1 cellular context compared by ENCODE assay signal in the genomic region with DNA sequence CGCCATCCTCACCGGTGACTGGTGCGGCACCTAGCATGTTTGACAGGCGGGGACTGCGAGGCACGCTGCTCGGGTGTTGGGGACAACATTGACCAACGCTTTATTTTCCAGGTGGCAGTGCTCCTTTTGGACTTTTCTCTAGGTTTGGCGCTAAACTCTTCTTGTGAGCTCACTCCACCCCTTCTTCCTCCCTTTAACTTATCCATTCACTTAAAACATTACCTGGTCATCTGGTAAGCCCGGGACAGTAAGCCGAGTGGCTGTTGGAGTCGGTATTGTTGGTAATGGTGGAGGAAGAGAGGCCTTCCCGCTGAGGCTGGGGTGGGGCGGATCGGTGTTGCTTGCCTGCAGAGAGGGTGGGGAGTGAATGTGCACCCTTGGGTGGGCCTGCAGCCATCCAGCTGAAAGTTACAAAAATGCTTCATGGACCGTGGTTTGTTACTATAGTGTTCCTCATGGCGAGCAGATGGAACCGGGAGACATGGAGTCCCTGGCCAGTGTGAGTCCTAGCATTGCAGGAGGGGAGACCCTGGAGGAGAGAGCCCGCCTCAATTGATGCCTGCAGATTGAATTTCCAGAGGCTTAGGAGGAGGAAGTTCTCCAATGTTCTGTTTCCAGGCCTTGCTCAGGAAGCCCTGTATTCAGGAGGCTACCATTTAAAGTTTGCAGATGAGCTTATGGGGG.
TF ChIP-seq lines count a peak whose summit lies in the region.

No MANE protein-coding gene starts in this region.

TF ChIP-seq in GM12878, 131 proteins besides CTCF, POLR2A, EP300 and RAD21 (continues in another document):
- TF ChIP-seq SMAD1 (IDR thresholded peaks at IDR 0.05; ENCODE audit: low read depth, partially characterized antibody) (peak; percentile 34), FOXK2 (IDR thresholded peaks at IDR 0.05) (no peak), MYC (IDR thresholded peaks at IDR 0.05; ENCODE audit: insufficient read depth, insufficient read length, insufficient replicate concordance, low read length, severe bottlenecking) (no peak), TCF7 (IDR thresholded peaks at IDR 0.05; ENCODE audit: borderline replicate concordance) (no peak), NR2C1 (IDR thresholded peaks at IDR 0.05) (no peak), FOS (IDR thresholded peaks at IDR 0.05; ENCODE audit: borderline replicate concordance, extremely low read depth, insufficient read length) (no peak), E4F1 (IDR thresholded peaks at IDR 0.05; ENCODE audit: borderline replicate concordance, partially characterized antibody) (no peak), EED (IDR thresholded peaks at IDR 0.05; ENCODE audit: low read depth) (no peak), CBFB (IDR thresholded peaks at IDR 0.05; ENCODE audit: low read depth) (no peak), ZZZ3 (IDR thresholded peaks at IDR 0.05; ENCODE audit: control insufficient read depth, insufficient read length, low read depth) (no peak), HSF1 (IDR thresholded peaks at IDR 0.05; ENCODE audit: low read depth, low read length) (no peak), MTA2 (IDR thresholded peaks at IDR 0.05; ENCODE audit: low read depth) (no peak), IRF5 (IDR thresholded peaks at IDR 0.05; ENCODE audit: borderline replicate concordance) (no peak), SIX5 (IDR thresholded peaks at IDR 0.05; ENCODE audit: low read depth, low read length, severe bottlenecking) (no peak), GABPA (IDR thresholded peaks at IDR 0.05; ENCODE audit: low read depth) (no peak), MLLT1 (IDR thresholded peaks at IDR 0.05) (no peak), CBX3 (IDR thresholded peaks at IDR 0.05; ENCODE audit: borderline replicate concordance, low read depth) (no peak), PAX5 (IDR thresholded peaks at IDR 0.05; ENCODE audit: borderline replicate concordance, low read depth, low read length) (0 out of 2 replicates have a peak, but pooled peaks have one; percentile 5), TCF3 (IDR thresholded peaks at IDR 0.05; ENCODE audit: borderline replicate concordance, insufficient read depth, low read depth, low read length) (peak; percentile 18; the same call in 1 of the 2 replicates), JUNB (IDR thresholded peaks at IDR 0.05) (no peak), NR2F1 (conservative IDR thresholded peaks at IDR 0.05) (no peak), ZNF622 (IDR thresholded peaks at IDR 0.05) (no peak), SMC3 (IDR thresholded peaks at IDR 0.05; ENCODE audit: borderline replicate concordance, low read length) (no peak), RAD51 (IDR thresholded peaks at IDR 0.05) (no peak), SPI1 (IDR thresholded peaks at IDR 0.05; ENCODE audit: borderline replicate concordance, insufficient read depth, low read depth, low read length) (no peak), HDGF (IDR thresholded peaks at IDR 0.05) (no peak), TCF12 (IDR thresholded peaks at IDR 0.05; ENCODE audit: low read depth, low read length) (no peak), CREB1 (IDR thresholded peaks at IDR 0.05; ENCODE audit: low read depth) (no peak), CHD2 (IDR thresholded peaks at IDR 0.05; ENCODE audit: borderline replicate concordance, low read depth, low read length) (0 out of 2 replicates have a peak, but pooled peaks have one; percentile 8), POLR2AphosphoS5 (IDR thresholded peaks at IDR 0.05; ENCODE audit: low read length) (peak; percentile 72), SREBF1 (IDR thresholded peaks at IDR 0.05; ENCODE audit: low read length) (no peak), IRF4 (IDR thresholded peaks at IDR 0.05; ENCODE audit: low read depth, low read length) (no peak), TBL1XR1 (IDR thresholded peaks at IDR 0.05; ENCODE audit: low read depth, low read length) (peak; percentile 16), MTA3 (IDR thresholded peaks at IDR 0.05; ENCODE audit: borderline replicate concordance, low read length) (no peak), KAT2A (conservative IDR thresholded peaks at IDR 0.05; ENCODE audit: control insufficient read depth, low read depth, low read length) (no peak), STAT3 (IDR thresholded peaks at IDR 0.05; ENCODE audit: low read depth, low read length) (no peak), MEF2B (IDR thresholded peaks at IDR 0.05; ENCODE audit: partially characterized antibody, poor library complexity, severe bottlenecking) (no peak), POLR2AphosphoS2 (IDR thresholded peaks at IDR 0.05; ENCODE audit: low read depth, low read length) (no peak; the same call in 1 of the 2 replicates), SRF (IDR thresholded peaks at IDR 0.05; ENCODE audit: low read depth in 2 of 2, low read length in 2 of 2) (no peak), TAF1 (IDR thresholded peaks at IDR 0.05; ENCODE audit: borderline replicate concordance, low read depth, low read length) (peak; percentile 6; the same call in 1 of the 2 replicates), BCLAF1 (IDR thresholded peaks at IDR 0.05) (no peak), BCL11A (IDR thresholded peaks at IDR 0.05; ENCODE audit: low read depth, low read length) (0 out of 2 replicates have a peak, but pooled peaks have one; percentile 40), BMI1 (IDR thresholded peaks at IDR 0.05; ENCODE audit: borderline replicate concordance) (peak; percentile 24; the same call in 1 of the 2 replicates)
- TF ChIP-seq, protein P1, sequence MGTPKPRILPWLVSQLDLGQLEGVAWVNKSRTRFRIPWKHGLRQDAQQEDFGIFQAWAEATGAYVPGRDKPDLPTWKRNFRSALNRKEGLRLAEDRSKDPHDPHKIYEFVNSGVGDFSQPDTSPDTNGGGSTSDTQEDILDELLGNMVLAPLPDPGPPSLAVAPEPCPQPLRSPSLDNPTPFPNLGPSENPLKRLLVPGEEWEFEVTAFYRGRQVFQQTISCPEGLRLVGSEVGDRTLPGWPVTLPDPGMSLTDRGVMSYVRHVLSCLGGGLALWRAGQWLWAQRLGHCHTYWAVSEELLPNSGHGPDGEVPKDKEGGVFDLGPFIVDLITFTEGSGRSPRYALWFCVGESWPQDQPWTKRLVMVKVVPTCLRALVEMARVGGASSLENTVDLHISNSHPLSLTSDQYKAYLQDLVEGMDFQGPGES (IDR thresholded peaks at IDR 0.05), result no peak
- TF ChIP-seq, protein P2, sequence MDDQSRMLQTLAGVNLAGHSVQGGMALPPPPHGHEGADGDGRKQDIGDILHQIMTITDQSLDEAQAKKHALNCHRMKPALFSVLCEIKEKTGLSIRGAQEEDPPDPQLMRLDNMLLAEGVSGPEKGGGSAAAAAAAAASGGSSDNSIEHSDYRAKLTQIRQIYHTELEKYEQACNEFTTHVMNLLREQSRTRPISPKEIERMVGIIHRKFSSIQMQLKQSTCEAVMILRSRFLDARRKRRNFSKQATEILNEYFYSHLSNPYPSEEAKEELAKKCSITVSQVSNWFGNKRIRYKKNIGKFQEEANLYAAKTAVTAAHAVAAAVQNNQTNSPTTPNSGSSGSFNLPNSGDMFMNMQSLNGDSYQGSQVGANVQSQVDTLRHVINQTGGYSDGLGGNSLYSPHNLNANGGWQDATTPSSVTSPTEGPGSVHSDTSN (IDR thresholded peaks at IDR 0.05; ENCODE audit: insufficient replicate concordance, low read depth, low read length), result peak; percentile 65
- TF ChIP-seq, protein P3, sequence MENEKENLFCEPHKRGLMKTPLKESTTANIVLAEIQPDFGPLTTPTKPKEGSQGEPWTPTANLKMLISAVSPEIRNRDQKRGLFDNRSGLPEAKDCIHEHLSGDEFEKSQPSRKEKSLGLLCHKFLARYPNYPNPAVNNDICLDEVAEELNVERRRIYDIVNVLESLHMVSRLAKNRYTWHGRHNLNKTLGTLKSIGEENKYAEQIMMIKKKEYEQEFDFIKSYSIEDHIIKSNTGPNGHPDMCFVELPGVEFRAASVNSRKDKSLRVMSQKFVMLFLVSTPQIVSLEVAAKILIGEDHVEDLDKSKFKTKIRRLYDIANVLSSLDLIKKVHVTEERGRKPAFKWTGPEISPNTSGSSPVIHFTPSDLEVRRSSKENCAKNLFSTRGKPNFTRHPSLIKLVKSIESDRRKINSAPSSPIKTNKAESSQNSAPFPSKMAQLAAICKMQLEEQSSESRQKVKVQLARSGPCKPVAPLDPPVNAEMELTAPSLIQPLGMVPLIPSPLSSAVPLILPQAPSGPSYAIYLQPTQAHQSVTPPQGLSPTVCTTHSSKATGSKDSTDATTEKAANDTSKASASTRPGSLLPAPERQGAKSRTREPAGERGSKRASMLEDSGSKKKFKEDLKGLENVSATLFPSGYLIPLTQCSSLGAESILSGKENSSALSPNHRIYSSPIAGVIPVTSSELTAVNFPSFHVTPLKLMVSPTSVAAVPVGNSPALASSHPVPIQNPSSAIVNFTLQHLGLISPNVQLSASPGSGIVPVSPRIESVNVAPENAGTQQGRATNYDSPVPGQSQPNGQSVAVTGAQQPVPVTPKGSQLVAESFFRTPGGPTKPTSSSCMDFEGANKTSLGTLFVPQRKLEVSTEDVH (IDR thresholded peaks at IDR 0.05; ENCODE audit: low read depth, partially characterized antibody), result no peak
